In the genomic region with DNA sequence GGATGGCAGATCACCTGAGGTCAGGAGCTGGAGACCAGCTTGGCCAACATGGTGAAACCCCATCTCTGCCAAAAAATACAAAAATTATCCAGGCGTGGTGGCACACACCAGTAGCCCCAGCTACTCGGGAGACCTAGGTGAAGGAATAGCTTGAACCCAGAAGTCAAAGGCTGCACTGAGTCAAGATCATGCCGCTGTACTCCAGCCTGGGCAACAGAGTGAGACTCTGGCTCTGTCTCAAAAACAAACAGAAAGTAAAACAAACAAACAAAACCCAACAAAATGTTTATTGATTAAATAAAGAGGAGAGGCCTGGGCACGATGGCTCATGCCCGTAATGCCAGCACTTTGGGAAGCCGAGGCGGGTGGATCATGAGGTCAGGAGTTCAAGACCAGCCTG, we compare ENCODE assay signal across 13 cellular contexts.
"Had no signal": no experiment of that assay in that cellular context is flagged by ENCODE, and none has a peak within 500 bp of the region (broad histone marks: within the 10 kb centered on the region; RNA-seq: fewer than 3 reads in every experiment).

No MANE protein-coding gene starts in this region.

- H3K4me3 Mint-ChIP-seq: activated CD4-positive, alpha-beta T cell treated with anti-CD3 and anti-CD28 coated beads, Interleukin-2, amount 10 ng/mL, durations not matched to agents 7 days and 5 days; stimulated activated memory B cell treated with anti-CD40 and anti-IgM and Interleukin-4, amounts not matched to agents 10 μg/mL and 1 μg/mL and 100 μg/mL, for 72 hours; WTC11 had no signal

- DNase-seq: activated CD4-positive, alpha-beta T cell treated with anti-CD3 and anti-CD28 coated beads, Interleukin-2, amount 10 ng/mL, durations not matched to agents 7 days and 5 days; activated effector memory CD4-positive, alpha-beta T cell treated with Interleukin-2 at 50 U/mL for 16 hours; activated naive CD4-positive, alpha-beta T cell treated with anti-CD3 and anti-CD28 coated beads, Interleukin-2, amount 50 U/mL, for 16 hours; islet precursor cell; naive B cell had no signal

- H2AFZ ChIP-seq: parathyroid adenoma had no signal

- H3K27ac Mint-ChIP-seq: activated CD4-positive, alpha-beta T cell treated with anti-CD3 and anti-CD28 coated beads, Interleukin-2, amount 10 ng/mL, durations not matched to agents 7 days and 5 days; naive B cell; stimulated activated memory B cell treated with anti-CD40 and anti-IgM and Interleukin-4, amounts not matched to agents 10 μg/mL and 1 μg/mL and 100 μg/mL, for 72 hours; WTC11 had no signal

- H3K9me3 ChIP-seq: tibial nerve had no signal

- H3K4me3 ChIP-seq: cardiac muscle cell, tibial nerve had no signal

- H3K4me1 ChIP-seq: parathyroid adenoma had no signal

- H3K9me3 Mint-ChIP-seq: activated CD4-positive, alpha-beta T cell treated with anti-CD3 and anti-CD28 coated beads, Interleukin-2, amount 10 ng/mL, durations not matched to agents 7 days and 5 days; naive B cell; stimulated activated memory B cell treated with anti-CD40 and anti-IgM and Interleukin-4, amounts not matched to agents 10 μg/mL and 1 μg/mL and 100 μg/mL, for 72 hours; WTC11 had no signal

- H3K27me3 Mint-ChIP-seq: activated CD4-positive, alpha-beta T cell treated with anti-CD3 and anti-CD28 coated beads, Interleukin-2, amount 10 ng/mL, durations not matched to agents 7 days and 5 days; naive B cell; stimulated activated memory B cell treated with anti-CD40 and anti-IgM and Interleukin-4, amounts not matched to agents 10 μg/mL and 1 μg/mL and 100 μg/mL, for 72 hours had no signal

- ATAC-seq: esophagus mucosa; SK-N-SH treated with all-trans-retinoic acid at 6 μM for 48 hours; stimulated activated memory B cell treated with anti-CD40 and anti-IgM and Interleukin-4, amounts not matched to agents 10 μg/mL and 1 μg/mL and 100 μg/mL, for 72 hours; WTC11 had no signal

- H3K9ac ChIP-seq: parathyroid adenoma had no signal

- H3K27me3 ChIP-seq: cardiac muscle cell, tibial nerve had no signal

- H3K27ac ChIP-seq: cardiac muscle cell, parathyroid adenoma, tibial nerve had no signal

- FAIRE-seq: TTC549 had no signal
